In the genomic region with DNA sequence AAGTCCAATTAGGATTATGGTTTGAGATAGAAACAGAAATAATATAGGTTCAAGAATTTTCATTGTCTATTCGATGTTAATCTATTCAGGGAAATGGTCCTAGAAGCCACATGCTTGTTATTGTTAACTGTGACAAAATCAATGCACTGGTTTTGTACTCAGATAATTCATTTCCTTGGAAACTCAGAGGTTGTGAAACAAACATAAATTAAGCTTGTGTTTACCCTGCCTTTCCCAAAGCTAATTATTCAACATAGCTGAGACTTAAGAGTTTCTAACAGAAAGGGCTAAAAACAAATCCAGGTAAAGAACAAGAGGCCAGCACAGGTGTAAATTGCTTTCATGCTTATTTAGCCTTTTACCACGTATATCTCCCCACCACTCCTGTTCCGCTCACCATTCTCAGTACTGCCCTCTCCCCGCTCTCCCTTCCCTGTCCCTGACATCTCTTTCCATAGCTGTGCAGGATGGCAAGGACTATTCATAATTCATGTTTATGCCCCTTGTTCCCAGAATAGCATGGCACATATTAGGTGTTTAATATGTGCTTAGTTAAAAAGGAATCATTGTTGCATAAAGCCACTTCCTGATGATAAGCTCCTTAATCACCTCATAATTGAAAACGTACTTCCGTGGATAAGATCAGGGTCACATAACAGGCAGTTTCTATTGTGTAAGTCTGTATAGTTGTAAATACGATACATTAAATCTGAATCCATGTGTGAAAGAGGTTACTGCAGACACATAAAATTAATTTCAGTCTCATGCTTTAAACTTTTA, we compare ENCODE assay signal across 20 cellular contexts.
A peak's percentile ranks its signal among the peaks of the same experiment; 100 is the strongest.
DNase-seq lines count a peak whose midpoint lies in the region; ATAC-seq and TF ChIP-seq lines count a peak whose summit lies in the region.
"Had no signal": no experiment of that assay in that cellular context is flagged by ENCODE, and none has a peak within 500 bp of the region (broad histone marks: within the 10 kb centered on the region; RNA-seq: fewer than 3 reads in every experiment).

No MANE protein-coding gene starts in this region.

- H3K4me3 ChIP-seq in LNCaP clone FGC (ENCODE audit: low read depth, low read length) (no peak overlapping the region), retinal pigment epithelial cell (ENCODE audit: low read length) (no peak overlapping the region), uterus (no peak overlapping the region)
- H3K4me3 ChIP-seq: breast epithelium, coronary artery had no signal

- H3K27ac ChIP-seq in epithelial cell of prostate (peak overlapping the region; percentile 33), uterus (no peak overlapping the region)
- H3K27ac ChIP-seq: breast epithelium, coronary artery had no signal

- TF ChIP-seq POLR2A in uterus (IDR thresholded peaks at IDR 0.05): no peak

- no peaks in the 10 kb centered on the region for H3K27me3 ChIP-seq in uterus
- H3K27me3 ChIP-seq: breast epithelium had no signal

- TF ChIP-seq CTCF in LNCaP clone FGC (IDR thresholded peaks at IDR 0.05; ENCODE audit: control insufficient read depth, extremely low read depth, insufficient read depth) (no peak), retinal pigment epithelial cell (conservative IDR thresholded peaks at IDR 0.05; ENCODE audit: low read depth, low read length) (no peak), uterus (IDR thresholded peaks at IDR 0.05) (no peak)

- no peaks in the 10 kb centered on the region for H3K4me1 ChIP-seq in uterus
- H3K4me1 ChIP-seq: breast epithelium had no signal

- H3K36me3 ChIP-seq in uterus: no peaks in the 10 kb centered on the region
- H3K36me3 ChIP-seq: breast epithelium had no signal

- intact Hi-C loops in uterus (cut with DNase I; ENCODE audit: low total_unique reads): no loop called here

- in situ Hi-C loops in SK-MEL-5 (cut with HindIII; ENCODE audit: low pct_unique_long_range_greater_than_20kb, low sequenced_read_pairs): no loop called here

- no peaks in the 10 kb centered on the region for H3K9me3 ChIP-seq in uterus
- H3K9me3 ChIP-seq: breast epithelium had no signal

- no peak for ATAC-seq in GM21717 (IDR thresholded peaks at IDR 0.05; ENCODE audit: unreplicated experiment)
- ATAC-seq: HepG2; Right ventricle myocardium inferior; stimulated activated naive B cell treated with anti-CD40 and anti-IgM and Interleukin-4, amounts not matched to agents 10 μg/mL and 1 μg/mL and 100 μg/mL, for 72 hours had no signal

- peak; percentile 6 for DNase-seq in LNCaP clone FGC (ENCODE audit: low read depth)
- peak; percentile 72 for DNase-seq in SK-MEL-5 (ENCODE audit: low read depth, low spot score)
- peak; percentile 24 for DNase-seq in epithelial cell of prostate (ENCODE audit: low read depth, low spot score)
- peak; percentile 35 for DNase-seq in retinal pigment epithelial cell (ENCODE audit: low read depth)
- no peak for DNase-seq in uterus
- no peak for DNase-seq in cerebellar nuclear complex (lab: John Stamatoyannopoulos, UW)
- DNase-seq: activated naive CD4-positive, alpha-beta T cell treated with anti-CD3 and anti-CD28 coated beads for 36 hours; activated T-cell treated with anti-CD3 and anti-CD28 coated beads, Interleukin-2, amount 50 U/mL, for 24 hours; AML-193; amniotic stem cell; hypothalamus; NCI-H69; small intestine; stimulated activated naive B cell treated with anti-CD40 and anti-IgM and Interleukin-4, amounts not matched to agents 10 μg/mL and 1 μg/mL and 100 μg/mL, for 72 hours; SW 1271 had no signal

Comparison
In these comparisons a context has a peak if more than half of its experiments do, and no peak if none do; other contexts are left out.
1. DNase-seq: peak in LNCaP clone FGC (single experiment), SK-MEL-5 (single experiment), epithelial cell of prostate (single experiment) and retinal pigment epithelial cell (single experiment); none in uterus (0 of 2) and cerebellar nuclear complex (0 of 2).